18 cellular contexts compared by ENCODE assay signal in the genomic region with DNA sequence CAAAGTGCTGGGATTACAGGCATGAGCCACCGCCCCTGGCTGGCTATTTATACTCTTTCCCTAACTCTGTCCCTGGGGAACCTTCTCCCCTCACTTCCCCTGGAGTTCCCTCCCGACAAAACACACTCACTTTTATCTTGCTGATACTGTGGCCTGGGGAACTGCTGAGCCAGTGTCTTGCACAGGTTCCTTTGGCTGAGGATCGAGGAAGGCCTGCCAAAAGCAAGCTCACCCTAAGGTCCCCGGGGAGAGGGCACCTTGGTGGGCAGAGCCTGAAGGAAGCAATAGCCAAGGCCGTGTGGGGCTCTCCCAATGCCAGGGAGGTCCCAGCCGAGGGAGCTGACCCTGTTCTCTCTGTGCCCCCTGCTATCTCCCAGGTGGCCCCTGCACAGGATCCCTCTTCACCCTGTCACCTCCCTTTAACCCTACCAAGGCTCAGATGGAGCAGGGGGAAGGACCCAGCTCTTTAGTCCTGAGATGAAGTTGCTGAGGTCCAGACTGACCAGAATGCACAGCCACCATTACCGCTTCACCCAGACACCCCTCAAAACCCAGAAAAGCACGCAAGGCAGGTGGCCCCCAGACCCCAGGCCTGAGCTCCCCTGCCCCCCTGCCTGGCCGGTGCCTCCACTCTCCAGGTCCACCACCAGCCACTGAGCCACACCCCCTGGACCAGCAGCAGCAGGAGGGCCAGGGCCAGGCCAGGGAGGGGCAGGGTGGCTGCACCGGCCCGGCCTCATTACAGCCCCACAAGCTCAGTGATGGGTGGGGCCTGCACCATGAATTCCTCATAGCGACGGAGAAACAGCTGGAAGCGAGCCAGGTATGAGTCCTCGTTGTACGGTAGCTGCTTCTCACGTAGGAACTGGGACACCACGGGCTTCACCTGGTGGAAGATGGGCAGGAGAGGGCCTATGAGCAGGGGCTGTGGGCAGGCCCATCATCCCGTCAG. TPM values are rescaled to one million over a fixed set of nuclear protein-coding genes. Genes with fewer than 3 reads are reported as not detected.
A peak's percentile ranks its signal among the peaks of the same experiment; 100 is the strongest.
DNase-seq lines count a peak whose midpoint lies in the region; ATAC-seq, FAIRE-seq and TF ChIP-seq lines count a peak whose summit lies in the region.
"Had no signal": no experiment of that assay in that cellular context is flagged by ENCODE, and none has a peak within 500 bp of the region (broad histone marks: within the 10 kb centered on the region; RNA-seq: fewer than 3 reads in every experiment).

No MANE protein-coding gene starts in this region.

- DNase-seq in AG20443 (ENCODE audit: low spot score): peak; percentile 52
- peak; percentile 49 for DNase-seq in HCT116 (ENCODE audit: low read depth, low spot score)
- DNase-seq in K562 (ENCODE audit: extremely low read depth in 1 of 4, low spot score in 3 of 4): peak; percentile 72 to 85 (median 79)
- peak; percentile 87 to 88 for DNase-seq in left colon
- DNase-seq in activated T-cell treated with anti-CD3 and anti-CD28 coated beads, Interleukin-2, amount 50 U/mL, for 4 hours: no peak
- no peak for DNase-seq in G401 (ENCODE audit: low spot score)
- DNase-seq in GM19239 (ENCODE audit: insufficient read length, low spot score): no peak
- DNase-seq: activated naive CD4-positive, alpha-beta T cell treated with anti-CD3 and anti-CD28 coated beads for 36 hours; AML-193; DND-41; KBM-7; midbrain; stimulated activated CD4-positive, alpha-beta T cell treated with anti-CD3 and anti-CD28 coated beads, Interleukin-2, amount 100 ng/mL, for 48 hours had no signal

- TF ChIP-seq RAD21 in HCT116 (IDR thresholded peaks at IDR 0.05; ENCODE audit: low read depth) (no peak), K562 (CRISPR knock-in tag; conservative IDR thresholded peaks at IDR 0.05 in 1 of 2, IDR thresholded peaks at IDR 0.05 in 1 of 2) (no peak)

- H3K9ac ChIP-seq in HCT116 (ENCODE audit: low read length) (peak overlapping the region; percentile 30; the same call in 1 of the 2 replicates), K562 (ENCODE audit: insufficient read depth in 1 of 2, low read depth in 2 of 2, low read length in 2 of 2) (peak overlapping the region; percentile 40 to 88)

- H3K79me2 ChIP-seq in HCT116 (ENCODE audit: insufficient read depth, low read length) (no peaks in the 10 kb centered on the region), K562 (ENCODE audit: control insufficient read depth, insufficient read depth, low read length) (peaks cover 3% of the 10 kb centered on the region; the same call in 2 of the 3 replicates)

- no peaks in the 10 kb centered on the region for H3K9me1 ChIP-seq in K562 (ENCODE audit: control insufficient read depth, insufficient read depth, low read length)

- H4K20me1 ChIP-seq in HCT116 (ENCODE audit: insufficient read depth): no peaks in the 10 kb centered on the region
- H4K20me1 ChIP-seq in K562 (replicated peaks; ENCODE audit: control insufficient read depth, insufficient read depth, low read length): no peaks in the 10 kb centered on the region

- TF ChIP-seq CTCF in HCT116 (IDR thresholded peaks at IDR 0.05 in 2 of 3, conservative IDR thresholded peaks at IDR 0.05 in 1 of 3; ENCODE audit: borderline replicate concordance in 1 of 3, insufficient read depth in 1 of 3, low read depth in 2 of 3, low read length in 2 of 3): no peak
- no peak for TF ChIP-seq CTCF in K562 (IDR thresholded peaks at IDR 0.05 in 2 of 3, conservative IDR thresholded peaks at IDR 0.05 in 1 of 3; ENCODE audit: insufficient read depth in 2 of 3, low read depth in 1 of 3, low read length in 3 of 3)

- RAD21 ChIA-PET in HCT116 (lab: Charles Lee; ENCODE audit: low non-redundant PET in 1 of 2, low total read pairs in 2 of 2, uncharacterized antibody in 2 of 2, unreplicated experiment in 2 of 2): interaction anchor here in 1 of 2 experiments (0.8 kb wide), 1 partner anchor 10 kb away, joined by 6 read pairs; no protein-coding TSS in a partner anchor

- no peak overlapping the region for H3K4me3 ChIP-seq in HCT116 (replicated peaks in 1 of 2; ENCODE audit: low read depth in 1 of 2, low read length in 2 of 2)
- no peak overlapping the region for H3K4me3 ChIP-seq in K562
- H3K4me3 ChIP-seq: prostate gland had no signal

- H3K9me3 Mint-ChIP-seq in activated T-cell treated with anti-CD3 and anti-CD28 coated beads, Interleukin-2, amount 50 U/mL, for 4 hours: no peaks in the 10 kb centered on the region
- H3K9me3 Mint-ChIP-seq: activated naive CD4-positive, alpha-beta T cell treated with anti-CD3 and anti-CD28 coated beads for 36 hours had no signal

- H3K4me1 ChIP-seq in HCT116 (ENCODE audit: control insufficient read depth in 1 of 2, insufficient read depth in 2 of 2, low read length in 2 of 2) (peaks cover 10 to 37% of the 10 kb centered on the region in 2 experiments), K562 (replicated peaks in 1 of 2; ENCODE audit: control insufficient read depth in 2 of 2, insufficient read depth in 2 of 2, low read length in 2 of 2) (peaks cover 45 to 46% of the 10 kb centered on the region in 2 experiments)
- H3K4me1 ChIP-seq: prostate gland had no signal

- CTCF ChIA-PET in HCT116 (lab: Charles Lee): interaction anchor here (1.4 kb wide), 1 partner anchor 15 kb away, joined by 3 read pairs; no protein-coding TSS in a partner anchor
- CTCF ChIA-PET in K562 (lab: Yijun Ruan, JAX; ENCODE audit: low intra/inter-chr PET ratio): no interaction called here

- H3K9me3 ChIP-seq in HCT116 (ENCODE audit: control insufficient read depth in 1 of 2, insufficient read depth in 1 of 2, low read depth in 1 of 2, low read length in 2 of 2) (no peaks in the 10 kb centered on the region), K562 (replicated peaks; ENCODE audit: control insufficient read depth, insufficient read depth, low read depth, low read length) (no peaks in the 10 kb centered on the region)
- H3K9me3 ChIP-seq: prostate gland had no signal

- H3K27me3 Mint-ChIP-seq in activated T-cell treated with anti-CD3 and anti-CD28 coated beads, Interleukin-2, amount 50 U/mL, for 4 hours (ENCODE audit: low read depth): peaks cover 4% of the 10 kb centered on the region

- peaks cover 5% of the 10 kb centered on the region for H3K4me1 Mint-ChIP-seq in activated T-cell treated with anti-CD3 and anti-CD28 coated beads, Interleukin-2, amount 50 U/mL, for 4 hours (ENCODE audit: low read depth)

- POLR2A ChIA-PET in HCT116 (lab: Charles Lee): interaction anchor here (1.4 kb wide), 1 partner anchor 101 kb away, joined by 3 read pairs; the partner anchor contains the start of gene NAT9
- POLR2A ChIA-PET in K562 (lab: Yijun Ruan, JAX): interaction anchor here (0.6 to 2.7 kb wide), 11 partner anchors 8 to 298 kb away, joined by 3 to 7 read pairs (median 3); no protein-coding TSS in a partner anchor

- intact Hi-C loops in HCT116 (cut with micrococcal nuclease) (no loop called here), K562 (cut with micrococcal nuclease) (loop anchor here (10.0 kb wide), 1 partner anchor 157 kb away; no protein-coding TSS in a partner anchor), left colon (cut with DNase I, micrococcal nuclease) (no loop called here)

- H3K27me3 ChIP-seq in HCT116 (ENCODE audit: insufficient read depth, low read length) (no peaks in the 10 kb centered on the region), K562 (ENCODE audit: control insufficient read depth in 2 of 2, insufficient read depth in 2 of 2, low read length in 2 of 2) (no peaks in the 10 kb centered on the region)

- H3K36me3 ChIP-seq in HCT116 (ENCODE audit: control insufficient read depth in 1 of 2, insufficient read depth in 2 of 2, low read length in 2 of 2): no peaks in the 10 kb centered on the region
- H3K36me3 ChIP-seq in K562 (ENCODE audit: control insufficient read depth, insufficient read depth, low read length): no peaks in the 10 kb centered on the region
- H3K36me3 ChIP-seq: prostate gland had no signal

- H3K9me2 ChIP-seq in HCT116 (ENCODE audit: insufficient read depth): no peaks in the 10 kb centered on the region

- BruUV-seq in HCT116 (replicated peaks; lab: Mats Ljungman, UMichigan): no TSS peak
- no TSS peak for BruUV-seq in K562 (replicated peaks; lab: Mats Ljungman, UMichigan)

- peak; percentile 77 for FAIRE-seq in K562 (lab: Jason Lieb, UNC)
- no peak for FAIRE-seq in GM19239 (lab: Jason Lieb, UNC)

- H3K36me3 Mint-ChIP-seq in activated T-cell treated with anti-CD3 and anti-CD28 coated beads, Interleukin-2, amount 50 U/mL, for 4 hours (ENCODE audit: insufficient read depth): no peaks in the 10 kb centered on the region

- H3K27ac ChIP-seq in HCT116 (ENCODE audit: low read depth, low read length) (no peak overlapping the region), K562 (ENCODE audit: extremely low read depth, low read depth, low read length) (peak overlapping the region; percentile 75)
- H3K27ac ChIP-seq: prostate gland, VCaP had no signal

- H3K4me2 ChIP-seq in HCT116 (ENCODE audit: low read length) (peak overlapping the region; percentile 62), K562 (ENCODE audit: insufficient read depth, low read length) (peak overlapping the region; percentile 53)

- no peak overlapping the region for H3K4me3 Mint-ChIP-seq in activated T-cell treated with anti-CD3 and anti-CD28 coated beads, Interleukin-2, amount 50 U/mL, for 4 hours
- H3K4me3 Mint-ChIP-seq: activated naive CD4-positive, alpha-beta T cell treated with anti-CD3 and anti-CD28 coated beads for 36 hours had no signal

- ATAC-seq in HCT116 (peak; percentile 23), K562 (peak; percentile 62), left colon (peak; percentile 82), GM18498 (IDR thresholded peaks at IDR 0.05; ENCODE audit: unreplicated experiment) (no peak)
- no peak for ATAC-seq in activated T-cell treated with anti-CD3 and anti-CD28 coated beads, Interleukin-2, amount 50 U/mL, for 4 hours
- ATAC-seq: SK-N-SH treated with all-trans-retinoic acid at 6 μM for 48 hours had no signal

- WGBS in K562 (ENCODE audit: insufficient coverage, low coverage, missing lambda C conversion rate): 16% methylated on average over 17 of the region's 19 CpGs

- in situ Hi-C loops in K562 (cut with MboI) (no loop called here), G401 (cut with HindIII; ENCODE audit: low sequenced_read_pairs) (no loop called here)

- no peak for TF ChIP-seq EP300 in K562 (IDR thresholded peaks at IDR 0.05; ENCODE audit: low read length)

- TF ChIP-seq POLR2A in HCT116 (IDR thresholded peaks at IDR 0.05; ENCODE audit: borderline replicate concordance, extremely low read depth, insufficient read depth, insufficient read length): no peak
- no peak for TF ChIP-seq POLR2A in K562 (conservative IDR thresholded peaks at IDR 0.05)

- peak overlapping the region; percentile 59 for H2AFZ ChIP-seq in HCT116 (ENCODE audit: low read depth, low read length, poor library complexity, severe bottlenecking)
- H2AFZ ChIP-seq in K562 (ENCODE audit: low read depth, low read length): peak overlapping the region; percentile 84

RNA-seq across cellular contexts. Expression of gene FDXR, which starts 5.1 kb away (rescaled TPM):
- total RNA-seq in HCT116 (2021; ENCODE audit: unreplicated experiment) (98.8 TPM), K562 (2014; rRNA removed) (62.2 and 76.4 TPM in 2 replicates), K562 (2014; rRNA removed; fragmentation: Illumina TruSeq; extraction: Trizol) (8.7 and 14.3 TPM in 2 replicates), K562 (2015; rRNA removed; fragmentation: Illumina TruSeq; extraction: Trizol) (40.6 and 46.1 TPM in 2 replicates), K562 (2021) (68.7 and 70.7 TPM in 2 replicates), left colon (10 to 100 TPM; 13.0 to 17.0 TPM)
- 82.6 and 86.1 TPM in 2 replicates for polyA plus RNA-seq in HCT116 (2012)
- 26.1 and 46.4 TPM in 2 replicates for total RNA-seq in K562 (2011; cell fraction: chromatin; rRNA removed; ENCODE audit: low replicate concordance)
- total RNA-seq in K562 (2011; cell fraction: nucleolus; rRNA removed): 39.0 and 42.5 TPM in 2 replicates
- total RNA-seq in K562 (2011; cell fraction: nucleoplasm; rRNA removed): 25.0 and 34.7 TPM in 2 replicates
- polyA plus RNA-seq in K562 (2011; rRNA removed) (25.4 and 30.9 TPM in 2 replicates), K562 (2014; fragmentation: Illumina TruSeq; extraction: Trizol) (13.6 and 40.4 TPM in 2 replicates), K562 (2014; fragmentation: Nextera tagmentation; extraction: Ambion mirVana) (1 to 10 TPM in 1 of 2 experiments, under 1 TPM in 1; 0.89 to 2.8 TPM), K562 (2014; rRNA removed) (58.6 and 62.9 TPM in 2 replicates)
- polyA plus RNA-seq in K562 (2011; cell fraction: cytosol; rRNA removed): 27.8 and 83.2 TPM in 2 replicates
- 47.6 and 91.7 TPM in 2 replicates for polyA plus RNA-seq in K562 (2011; cell fraction: nucleus; rRNA removed)
- 64.0 and 126 TPM in 2 replicates for polyA plus RNA-seq in K562 (2012)
- polyA minus RNA-seq in K562 (2011; rRNA and poly(A)+ RNA removed): 5.2 and 10.6 TPM in 2 replicates
- 20.5 and 30.2 TPM in 2 replicates for polyA minus RNA-seq in K562 (2011; cell fraction: cytosol; rRNA and poly(A)+ RNA removed)
- polyA minus RNA-seq in K562 (2011; cell fraction: nucleus; rRNA and poly(A)+ RNA removed): 22.8 and 27.3 TPM in 2 replicates
- total RNA-seq in activated T-cell treated with anti-CD3 and anti-CD28 coated beads, Interleukin-2, amount 50 U/mL, for 4 hours: 10 to 100 TPM in 1 of 3 donors, 1 to 10 TPM in 2; 6.1 to 12.0 (median 7.0) TPM
- 120 and 154 TPM in 2 replicates for total RNA-seq in G401 (2014; rRNA removed; shearing (Covaris generic))

RNA-seq across cellular contexts. Expression of gene FADS6, which starts 15.6 kb away (rescaled TPM):
- total RNA-seq in HCT116 (2021; ENCODE audit: unreplicated experiment): not detected
- polyA plus RNA-seq in HCT116 (2012): not detected in 2 replicates
- total RNA-seq in K562 (2011; cell fraction: chromatin; rRNA removed; ENCODE audit: low replicate concordance): not detected in 2 replicates
- total RNA-seq in K562 (2011; cell fraction: nucleolus; rRNA removed): 0.26 TPM in 1 of 2 replicates, not detected in the other
- total RNA-seq in K562 (2011; cell fraction: nucleoplasm; rRNA removed): 0.29 TPM in 1 of 2 replicates, not detected in the other
- total RNA-seq in K562 (2014; rRNA removed): not detected in 2 replicates
- total RNA-seq in K562 (2014; rRNA removed; fragmentation: Illumina TruSeq; extraction: Trizol): not detected in 2 replicates
- 0.22 TPM in 1 of 2 replicates, not detected in the other for total RNA-seq in K562 (2015; rRNA removed; fragmentation: Illumina TruSeq; extraction: Trizol)
- total RNA-seq in K562 (2021): not detected in 2 replicates
- polyA plus RNA-seq in K562 (2011; rRNA removed): 0.12 and 0.18 TPM in 2 replicates
- polyA plus RNA-seq in K562 (2011; cell fraction: cytosol; rRNA removed): 0.13 and 0.36 TPM in 2 replicates
- polyA plus RNA-seq in K562 (2011; cell fraction: nucleus; rRNA removed): 0.07 and 0.44 TPM in 2 replicates
- polyA plus RNA-seq in K562 (2012): 0.08 and 0.22 TPM in 2 replicates
- polyA plus RNA-seq in K562 (2014; fragmentation: Illumina TruSeq; extraction: Trizol): not detected in 2 replicates
- polyA plus RNA-seq in K562 (2014; fragmentation: Nextera tagmentation; extraction: Ambion mirVana): not detected
- polyA plus RNA-seq in K562 (2014; rRNA removed): not detected in 2 replicates
- polyA minus RNA-seq in K562 (2011; rRNA and poly(A)+ RNA removed): not detected in 2 replicates
- polyA minus RNA-seq in K562 (2011; cell fraction: cytosol; rRNA and poly(A)+ RNA removed): 0.38 TPM in 1 of 2 replicates, not detected in the other
- not detected in 2 replicates for polyA minus RNA-seq in K562 (2011; cell fraction: nucleus; rRNA and poly(A)+ RNA removed)
- total RNA-seq in left colon: 1 to 10 TPM; 1.1 to 6.4 TPM
- total RNA-seq in activated T-cell treated with anti-CD3 and anti-CD28 coated beads, Interleukin-2, amount 50 U/mL, for 4 hours: not detected
- total RNA-seq in G401 (2014; rRNA removed; shearing (Covaris generic)): not detected in 2 replicates
- total RNA-seq: activated naive CD4-positive, alpha-beta T cell treated with anti-CD3 and anti-CD28 coated beads for 36 hours; fibroblast of lung; prostate gland had no signal
- polyA plus RNA-seq: fibroblast of lung had no signal

RNA-seq across cellular contexts. Expression of gene GRIN2C, which starts 18.2 kb away (rescaled TPM):
- total RNA-seq in HCT116 (2021; ENCODE audit: unreplicated experiment): 2.2 TPM
- 1.0 and 1.1 TPM in 2 replicates for polyA plus RNA-seq in HCT116 (2012)
- 1.3 and 4.1 TPM in 2 replicates for total RNA-seq in K562 (2011; cell fraction: chromatin; rRNA removed; ENCODE audit: low replicate concordance)
- 0.66 and 1.7 TPM in 2 replicates for total RNA-seq in K562 (2011; cell fraction: nucleolus; rRNA removed)
- 1.2 and 1.5 TPM in 2 replicates for total RNA-seq in K562 (2011; cell fraction: nucleoplasm; rRNA removed)
- under 0.01 and 0.16 TPM in 2 replicates for total RNA-seq in K562 (2014; rRNA removed)
- total RNA-seq in K562 (2014; rRNA removed; fragmentation: Illumina TruSeq; extraction: Trizol): 0.03 and 0.04 TPM in 2 replicates
- 0.07 and 0.08 TPM in 2 replicates for total RNA-seq in K562 (2015; rRNA removed; fragmentation: Illumina TruSeq; extraction: Trizol)
- 0.33 and 0.40 TPM in 2 replicates for total RNA-seq in K562 (2021)
- polyA plus RNA-seq in K562 (2011; rRNA removed): 0.08 and 0.10 TPM in 2 replicates
- 0.04 and 0.06 TPM in 2 replicates for polyA plus RNA-seq in K562 (2011; cell fraction: cytosol; rRNA removed)
- 0.29 and 0.68 TPM in 2 replicates for polyA plus RNA-seq in K562 (2011; cell fraction: nucleus; rRNA removed)
- 0.16 and 0.66 TPM in 2 replicates for polyA plus RNA-seq in K562 (2012)
- polyA plus RNA-seq in K562 (2014; fragmentation: Illumina TruSeq; extraction: Trizol): 0.10 TPM in 1 of 2 replicates, not detected in the other
- polyA plus RNA-seq in K562 (2014; fragmentation: Nextera tagmentation; extraction: Ambion mirVana): not detected
- polyA plus RNA-seq in K562 (2014; rRNA removed): 0.08 and 0.20 TPM in 2 replicates
- 0.06 TPM in 1 of 2 replicates, not detected in the other for polyA minus RNA-seq in K562 (2011; rRNA and poly(A)+ RNA removed)
- not detected in 2 replicates for polyA minus RNA-seq in K562 (2011; cell fraction: cytosol; rRNA and poly(A)+ RNA removed)
- 0.11 and 0.27 TPM in 2 replicates for polyA minus RNA-seq in K562 (2011; cell fraction: nucleus; rRNA and poly(A)+ RNA removed)
- under 1 TPM; 0.09 to 0.45 TPM for total RNA-seq in left colon
- under 1 TPM in 1 of 3 donors, not detected in 2; 0.08 TPM for total RNA-seq in activated T-cell treated with anti-CD3 and anti-CD28 coated beads, Interleukin-2, amount 50 U/mL, for 4 hours
- total RNA-seq in G401 (2014; rRNA removed; shearing (Covaris generic)): 0.37 and 1.3 TPM in 2 replicates

RNA-seq across cellular contexts. Expression of gene USH1G, which starts 45.2 kb away (rescaled TPM):
- total RNA-seq in HCT116 (2021; ENCODE audit: unreplicated experiment): 3.1 TPM
- 2.2 and 2.4 TPM in 2 replicates for polyA plus RNA-seq in HCT116 (2012)
- 2.8 and 9.8 TPM in 2 replicates for total RNA-seq in K562 (2011; cell fraction: chromatin; rRNA removed; ENCODE audit: low replicate concordance)
- total RNA-seq in K562 (2011; cell fraction: nucleolus; rRNA removed): 7.1 and 8.3 TPM in 2 replicates
- total RNA-seq in K562 (2011; cell fraction: nucleoplasm; rRNA removed): 4.5 and 5.5 TPM in 2 replicates
- 0.64 and 1.2 TPM in 2 replicates for total RNA-seq in K562 (2014; rRNA removed)
- total RNA-seq in K562 (2014; rRNA removed; fragmentation: Illumina TruSeq; extraction: Trizol): 0.16 and 0.22 TPM in 2 replicates
- 0.43 and 0.53 TPM in 2 replicates for total RNA-seq in K562 (2015; rRNA removed; fragmentation: Illumina TruSeq; extraction: Trizol)
- total RNA-seq in K562 (2021): 1.00 and 1.4 TPM in 2 replicates
- polyA plus RNA-seq in K562 (2011; rRNA removed): 0.57 and 0.77 TPM in 2 replicates
- polyA plus RNA-seq in K562 (2011; cell fraction: cytosol; rRNA removed): 0.65 and 1.9 TPM in 2 replicates
- polyA plus RNA-seq in K562 (2011; cell fraction: nucleus; rRNA removed): 1.2 and 2.7 TPM in 2 replicates
- 1.5 and 2.1 TPM in 2 replicates for polyA plus RNA-seq in K562 (2012)
- 0.42 and 0.71 TPM in 2 replicates for polyA plus RNA-seq in K562 (2014; fragmentation: Illumina TruSeq; extraction: Trizol)
- not detected for polyA plus RNA-seq in K562 (2014; fragmentation: Nextera tagmentation; extraction: Ambion mirVana)
- 0.57 and 0.69 TPM in 2 replicates for polyA plus RNA-seq in K562 (2014; rRNA removed)
- 4.8 and 11.0 TPM in 2 replicates for polyA minus RNA-seq in K562 (2011; rRNA and poly(A)+ RNA removed)
- polyA minus RNA-seq in K562 (2011; cell fraction: cytosol; rRNA and poly(A)+ RNA removed): 0.82 and 1.6 TPM in 2 replicates
- polyA minus RNA-seq in K562 (2011; cell fraction: nucleus; rRNA and poly(A)+ RNA removed): 4.0 and 5.0 TPM in 2 replicates
- under 1 TPM in 1 of 2 donors, not detected in 1; 0.31 TPM for total RNA-seq in left colon
- total RNA-seq in activated T-cell treated with anti-CD3 and anti-CD28 coated beads, Interleukin-2, amount 50 U/mL, for 4 hours: not detected
- total RNA-seq in G401 (2014; rRNA removed; shearing (Covaris generic)): 1.4 and 1.9 TPM in 2 replicates
- total RNA-seq: activated naive CD4-positive, alpha-beta T cell treated with anti-CD3 and anti-CD28 coated beads for 36 hours; fibroblast of lung had no signal
- polyA plus RNA-seq: fibroblast of lung had no signal

RNA-seq across cellular contexts. Expression of gene OTOP2, which starts 46.2 kb away (rescaled TPM):
- total RNA-seq in HCT116 (2021; ENCODE audit: unreplicated experiment) (not detected), K562 (2014; rRNA removed) (not detected in 2 replicates), K562 (2014; rRNA removed; fragmentation: Illumina TruSeq; extraction: Trizol) (0.11 TPM in 1 of 2 replicates, not detected in the other), K562 (2015; rRNA removed; fragmentation: Illumina TruSeq; extraction: Trizol) (0.19 and 0.36 TPM in 2 replicates), K562 (2021) (0.18 and 0.27 TPM in 2 replicates), left colon (10 to 100 TPM; 52.3 to 70.3 TPM)
- polyA plus RNA-seq in HCT116 (2012): 0.04 and 0.07 TPM in 2 replicates
- total RNA-seq in K562 (2011; cell fraction: chromatin; rRNA removed; ENCODE audit: low replicate concordance): 0.40 and 0.51 TPM in 2 replicates
- total RNA-seq in K562 (2011; cell fraction: nucleolus; rRNA removed): 0.17 and 0.26 TPM in 2 replicates
- total RNA-seq in K562 (2011; cell fraction: nucleoplasm; rRNA removed): 0.46 TPM in 1 of 2 replicates, not detected in the other
- polyA plus RNA-seq in K562 (2011; rRNA removed) (0.28 and 0.31 TPM in 2 replicates), K562 (2014; fragmentation: Illumina TruSeq; extraction: Trizol) (0.25 TPM in 1 of 2 replicates, not detected in the other), K562 (2014; fragmentation: Nextera tagmentation; extraction: Ambion mirVana) (under 1 TPM; 0.04 to 0.06 TPM), K562 (2014; rRNA removed) (0.08 and 0.09 TPM in 2 replicates)
- polyA plus RNA-seq in K562 (2011; cell fraction: cytosol; rRNA removed): 0.28 and 0.42 TPM in 2 replicates
- 1.1 and 1.2 TPM in 2 replicates for polyA plus RNA-seq in K562 (2011; cell fraction: nucleus; rRNA removed)
- 0.35 and 0.68 TPM in 2 replicates for polyA plus RNA-seq in K562 (2012)
- 0.09 TPM in 1 of 2 replicates, not detected in the other for polyA minus RNA-seq in K562 (2011; rRNA and poly(A)+ RNA removed)
- polyA minus RNA-seq in K562 (2011; cell fraction: cytosol; rRNA and poly(A)+ RNA removed): not detected in 2 replicates
- 0.27 and 0.33 TPM in 2 replicates for polyA minus RNA-seq in K562 (2011; cell fraction: nucleus; rRNA and poly(A)+ RNA removed)
- total RNA-seq in activated T-cell treated with anti-CD3 and anti-CD28 coated beads, Interleukin-2, amount 50 U/mL, for 4 hours: not detected
- total RNA-seq in G401 (2014; rRNA removed; shearing (Covaris generic)): not detected in 2 replicates
- total RNA-seq: activated naive CD4-positive, alpha-beta T cell treated with anti-CD3 and anti-CD28 coated beads for 36 hours; fibroblast of lung had no signal
- polyA plus RNA-seq: fibroblast of lung had no signal

Comparison
In these comparisons a context has a peak if more than half of its experiments do, and no peak if none do; other contexts are left out.
1. DNase-seq: peak in AG20443 (single experiment), HCT116 (single experiment), K562 (4 of 4) and left colon (2 of 2); none in activated T-cell treated with anti-CD3 and anti-CD28 coated beads, Interleukin-2, amount 50 U/mL, for 4 hours (single experiment), G401 (single experiment) and GM19239 (single experiment).
2. ATAC-seq: peak in HCT116 (single experiment), K562 (single experiment) and left colon (single experiment); none in activated T-cell treated with anti-CD3 and anti-CD28 coated beads, Interleukin-2, amount 50 U/mL, for 4 hours (0 of 2) and GM18498 (single experiment).